In the genomic region with DNA sequence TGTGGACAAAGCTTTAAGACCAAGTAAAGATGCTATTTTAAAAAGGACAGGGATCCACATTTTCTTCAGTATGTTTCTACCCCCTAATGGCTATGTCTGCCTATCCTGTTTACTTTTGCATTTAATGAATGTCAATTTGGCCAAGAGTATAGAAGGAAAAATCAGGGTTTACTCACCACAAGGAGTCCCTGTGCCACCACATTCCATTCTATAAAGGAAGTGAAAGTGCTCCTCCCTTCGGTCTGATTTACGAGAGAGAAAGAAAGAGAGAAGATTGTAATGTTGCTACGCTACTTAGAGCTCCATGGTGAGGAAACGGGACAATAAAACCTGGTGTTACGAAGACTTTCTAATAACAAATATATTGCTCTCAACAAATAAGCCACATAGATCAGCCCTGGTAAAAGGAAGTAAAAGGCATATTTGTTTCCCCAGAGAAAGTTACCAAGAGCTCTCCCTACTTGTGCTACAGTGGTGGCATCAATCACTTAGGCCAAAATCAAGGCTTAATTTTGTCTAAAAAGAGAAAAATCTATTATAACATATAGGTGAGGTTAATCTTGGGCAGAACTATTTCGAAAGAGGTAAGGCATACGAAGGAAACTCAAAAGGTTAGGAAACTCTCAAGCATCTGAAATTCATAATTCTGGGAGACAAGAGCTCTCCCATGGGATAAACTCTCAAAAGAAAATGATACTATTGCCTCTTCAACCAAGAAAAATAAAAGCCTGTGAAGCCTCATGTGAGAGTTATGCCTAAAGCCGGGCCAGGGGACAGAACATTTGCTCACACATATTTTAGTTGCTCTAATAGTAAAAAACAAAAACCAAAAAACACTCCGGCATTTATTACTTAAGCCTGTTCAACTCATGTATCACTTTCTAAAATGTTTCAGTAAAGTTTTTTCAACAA, we compare ENCODE assay signal across 8 cellular contexts. TPM values are rescaled to one million over a fixed set of nuclear protein-coding genes. Genes with fewer than 3 reads are reported as not detected.
DNase-seq lines count a peak whose midpoint lies in the region; ATAC-seq and TF ChIP-seq lines count a peak whose summit lies in the region.

No MANE protein-coding gene starts in this region.

- H3K36me3 ChIP-seq in ectodermal cell (ENCODE audit: control insufficient read depth, insufficient read depth, low read length) = no peaks in the 10 kb centered on the region

- peak overlapping the region; percentile 4 for H3K27ac ChIP-seq in ectodermal cell (ENCODE audit: insufficient read depth, low read depth, low read length, poor library complexity, severe bottlenecking)

- TF ChIP-seq CTCF in HFF-Myc (IDR thresholded peaks at IDR 0.05; ENCODE audit: low read depth, low read length, missing control alignments) = peak; percentile 11

- H3K4me1 ChIP-seq in ectodermal cell (ENCODE audit: control insufficient read depth, insufficient read depth, low read length) = no peaks in the 10 kb centered on the region

- no peak overlapping the region for H3K4me3 ChIP-seq in HFF-Myc (replicated peaks; ENCODE audit: low read depth, low read length)
- H3K4me3 ChIP-seq in ectodermal cell (ENCODE audit: insufficient read depth, low read depth, low read length) = no peak overlapping the region

- 50 to 58% methylated on average over 8 to 9 of the region's 9 CpGs for WGBS in ectodermal cell, 2 experiments

- no peaks in the 10 kb centered on the region for H3K27me3 ChIP-seq in ectodermal cell (ENCODE audit: control insufficient read depth, insufficient read depth, low read length, poor library complexity, severe bottlenecking)

- DNase-seq in Daoy (ENCODE audit: low read depth) (peak; percentile 74), HFF-Myc (ENCODE audit: extremely low read depth, low read depth) (peak; percentile 30), NCI-H460 (ENCODE audit: extremely low read depth, low read depth) (peak; percentile 49), midbrain (lab: John Stamatoyannopoulos, UW) (peak; percentile 61), GF-D8 (lab: John Stamatoyannopoulos, UW) (no peak)

- H3K9me3 ChIP-seq in ectodermal cell (ENCODE audit: control insufficient read depth, low read length) = no peaks in the 10 kb centered on the region

- no peak for ATAC-seq in HG03439 (IDR thresholded peaks at IDR 0.05; ENCODE audit: unreplicated experiment)
- no peak for ATAC-seq in GM19397 (IDR thresholded peaks at IDR 0.05; ENCODE audit: unreplicated experiment)

RNA-seq across cellular contexts. Expression of a gene that starts 29.5 kb away (rescaled TPM):
- total RNA-seq in Daoy (2014; rRNA removed; shearing (Covaris generic)) = 21.9 and 28.3 TPM in 2 replicates
- total RNA-seq in NCI-H460 (2014; rRNA removed; shearing (Covaris generic)) = 8.5 and 10.5 TPM in 2 replicates
- 10.6 and 21.0 TPM in 2 replicates for polyA plus RNA-seq in NCI-H460 (2014; cell fraction: nucleus; rRNA removed)
- 13.3 TPM for polyA plus RNA-seq in ectodermal cell (2013, experiment 1 of 4)
- polyA plus RNA-seq in ectodermal cell (2013, experiment 2 of 4) = 10.4 TPM
- polyA plus RNA-seq in ectodermal cell (2013, experiment 3 of 4) = 15.1 TPM
- polyA plus RNA-seq in ectodermal cell (2013, experiment 4 of 4) = 16.3 TPM
